In genomic region chr3:45119824-45120614, GRCh38 we compare ENCODE assay signal across 14 cellular contexts. TPM values are rescaled to one million over a fixed set of nuclear protein-coding genes. Genes with fewer than 3 reads are reported as not detected.
DNase-seq lines count a peak whose midpoint lies in the region; ATAC-seq and TF ChIP-seq lines count a peak whose summit lies in the region.
"Had no signal": no experiment of that assay in that cellular context is flagged by ENCODE, and none has a peak within 500 bp of the region (broad histone marks: within the 10 kb centered on the region; RNA-seq: fewer than 3 reads in every experiment).

No MANE protein-coding gene starts in this region.

- H3K27ac ChIP-seq in foreskin keratinocyte (no peak overlapping the region), stomach (peak overlapping the region; percentile 62 to 78 (median 76))

- H3K4me1 Mint-ChIP-seq in activated naive CD8-positive, alpha-beta T cell treated with anti-CD3 and anti-CD28 coated beads, Interleukin-2, amount 10 ng/mL, durations not matched to agents 7 days and 5 days: peaks cover 37% of the 10 kb centered on the region
- peaks cover 51% of the 10 kb centered on the region for H3K4me1 Mint-ChIP-seq in activated naive CD8-positive, alpha-beta T cell treated with anti-CD3 and anti-CD28 coated beads, Interleukin-2, amount 50 U/mL, for 24 hours
- peaks cover 23% of the 10 kb centered on the region for H3K4me1 Mint-ChIP-seq in activated naive CD4-positive, alpha-beta T cell treated with anti-CD3 and anti-CD28 coated beads for 36 hours (ENCODE audit: low read depth)

- TF ChIP-seq POLR2A in stomach (IDR thresholded peaks at IDR 0.05): no peak

- H3K36me3 ChIP-seq in stomach: peaks cover 0 to 3% (median 0%) of the 10 kb centered on the region in 4 donors
- H3K36me3 ChIP-seq: tibial nerve had no signal

- no peaks in the 10 kb centered on the region for H3K9me3 ChIP-seq in stomach
- H3K9me3 ChIP-seq: tibial nerve had no signal

- H3K36me3 Mint-ChIP-seq in activated naive CD8-positive, alpha-beta T cell treated with anti-CD3 and anti-CD28 coated beads, Interleukin-2, amount 10 ng/mL, durations not matched to agents 7 days and 5 days: peaks cover 8% of the 10 kb centered on the region
- no peaks in the 10 kb centered on the region for H3K36me3 Mint-ChIP-seq in activated naive CD8-positive, alpha-beta T cell treated with anti-CD3 and anti-CD28 coated beads, Interleukin-2, amount 50 U/mL, for 24 hours (ENCODE audit: low read depth)
- no peaks in the 10 kb centered on the region for H3K36me3 Mint-ChIP-seq in activated naive CD4-positive, alpha-beta T cell treated with anti-CD3 and anti-CD28 coated beads for 36 hours (ENCODE audit: low read depth)

- H3K27me3 ChIP-seq in foreskin keratinocyte (no peaks in the 10 kb centered on the region), stomach (no peaks in the 10 kb centered on the region)

- H3K4me1 ChIP-seq in foreskin keratinocyte (peaks cover 42% of the 10 kb centered on the region), stomach (peaks cover 23 to 58% (median 39%) of the 10 kb centered on the region in 4 donors)
- H3K4me1 ChIP-seq: tibial nerve had no signal

- TF ChIP-seq EP300 in stomach (IDR thresholded peaks at IDR 0.05): no peak

- WGBS in stomach, 5 donors: 28 to 49% (median 41%) methylated on average over 4 of the region's 4 CpGs

- no peak for TF ChIP-seq CTCF in foreskin keratinocyte (conservative IDR thresholded peaks at IDR 0.05)
- TF ChIP-seq CTCF in stomach (IDR thresholded peaks at IDR 0.05): no peak

- POLR2A ChIA-PET in activated naive CD8-positive, alpha-beta T cell treated with anti-CD3 and anti-CD28 coated beads, Interleukin-2, amount 10 ng/mL, durations not matched to agents 7 days and 5 days (lab: Charles Lee): interaction anchor here (0.5 kb wide), 1 partner anchor 540 kb away, joined by 4 read pairs; no protein-coding TSS in a partner anchor

- no peak overlapping the region for H3K4me3 Mint-ChIP-seq in activated naive CD8-positive, alpha-beta T cell treated with anti-CD3 and anti-CD28 coated beads, Interleukin-2, amount 10 ng/mL, durations not matched to agents 7 days and 5 days
- no peak overlapping the region for H3K4me3 Mint-ChIP-seq in activated naive CD8-positive, alpha-beta T cell treated with anti-CD3 and anti-CD28 coated beads, Interleukin-2, amount 50 U/mL, for 24 hours
- H3K4me3 Mint-ChIP-seq in activated naive CD4-positive, alpha-beta T cell treated with anti-CD3 and anti-CD28 coated beads for 36 hours: no peak overlapping the region
- H3K4me3 Mint-ChIP-seq: activated B cell treated with CpG ODN at 0.5 μM for 24 hours had no signal

- H3K9me3 Mint-ChIP-seq in activated naive CD8-positive, alpha-beta T cell treated with anti-CD3 and anti-CD28 coated beads, Interleukin-2, amount 10 ng/mL, durations not matched to agents 7 days and 5 days: no peaks in the 10 kb centered on the region
- H3K9me3 Mint-ChIP-seq in activated naive CD8-positive, alpha-beta T cell treated with anti-CD3 and anti-CD28 coated beads, Interleukin-2, amount 50 U/mL, for 24 hours: no peaks in the 10 kb centered on the region
- no peaks in the 10 kb centered on the region for H3K9me3 Mint-ChIP-seq in activated naive CD4-positive, alpha-beta T cell treated with anti-CD3 and anti-CD28 coated beads for 36 hours
- H3K9me3 Mint-ChIP-seq: activated B cell treated with CpG ODN at 0.5 μM for 24 hours had no signal

- H3K27me3 Mint-ChIP-seq in activated naive CD8-positive, alpha-beta T cell treated with anti-CD3 and anti-CD28 coated beads, Interleukin-2, amount 10 ng/mL, durations not matched to agents 7 days and 5 days: peaks cover 24% of the 10 kb centered on the region
- H3K27me3 Mint-ChIP-seq in activated naive CD8-positive, alpha-beta T cell treated with anti-CD3 and anti-CD28 coated beads, Interleukin-2, amount 50 U/mL, for 24 hours: peaks cover 18% of the 10 kb centered on the region
- no peaks in the 10 kb centered on the region for H3K27me3 Mint-ChIP-seq in activated naive CD4-positive, alpha-beta T cell treated with anti-CD3 and anti-CD28 coated beads for 36 hours (ENCODE audit: low read depth)

- CTCF ChIA-PET in activated naive CD4-positive, alpha-beta T cell treated with anti-CD3 and anti-CD28 coated beads for 36 hours (lab: Charles Lee): no interaction called here

- DNase-seq in activated naive CD8-positive, alpha-beta T cell treated with anti-CD3 and anti-CD28 coated beads, Interleukin-2, amount 10 ng/mL, durations not matched to agents 7 days and 5 days: no peak
- DNase-seq in activated naive CD8-positive, alpha-beta T cell treated with anti-CD3 and anti-CD28 coated beads, Interleukin-2, amount 50 U/mL, for 24 hours: no peak
- DNase-seq in RKO (ENCODE audit: low spot score) (peak; percentile 88), foreskin keratinocyte (peak in 1 of 2 donors; percentile 82), stomach (no peak), AG20443 (ENCODE audit: low spot score) (no peak)
- DNase-seq in activated naive CD4-positive, alpha-beta T cell treated with anti-CD3 and anti-CD28 coated beads for 36 hours: no peak
- DNase-seq: activated B cell treated with CpG ODN at 0.5 μM for 24 hours, DMS153, KG1, mesendoderm, NCI-H187 had no signal

- H3K4me3 ChIP-seq in stomach: no peak overlapping the region
- H3K4me3 ChIP-seq: tibial nerve had no signal

- peak overlapping the region; percentile 11 for H3K27ac Mint-ChIP-seq in activated naive CD8-positive, alpha-beta T cell treated with anti-CD3 and anti-CD28 coated beads, Interleukin-2, amount 10 ng/mL, durations not matched to agents 7 days and 5 days
- H3K27ac Mint-ChIP-seq in activated naive CD8-positive, alpha-beta T cell treated with anti-CD3 and anti-CD28 coated beads, Interleukin-2, amount 50 U/mL, for 24 hours: no peak overlapping the region
- H3K27ac Mint-ChIP-seq in activated naive CD4-positive, alpha-beta T cell treated with anti-CD3 and anti-CD28 coated beads for 36 hours: no peak overlapping the region
- H3K27ac Mint-ChIP-seq: activated B cell treated with CpG ODN at 0.5 μM for 24 hours had no signal

- ATAC-seq in activated naive CD8-positive, alpha-beta T cell treated with anti-CD3 and anti-CD28 coated beads, Interleukin-2, amount 10 ng/mL, durations not matched to agents 7 days and 5 days (ENCODE audit: low read depth): no peak
- ATAC-seq in activated naive CD8-positive, alpha-beta T cell treated with anti-CD3 and anti-CD28 coated beads, Interleukin-2, amount 50 U/mL, for 24 hours: no peak
- ATAC-seq in foreskin keratinocyte: peak; percentile 10
- no peak for ATAC-seq in HG02885 (IDR thresholded peaks at IDR 0.05; ENCODE audit: poor library complexity, unreplicated experiment)

- intact Hi-C loops in stomach (cut with DNase I; ENCODE audit: low total_unique reads): no loop called here
- intact Hi-C loops in activated naive CD4-positive, alpha-beta T cell treated with anti-CD3 and anti-CD28 coated beads for 36 hours (cut with micrococcal nuclease): no loop called here

RNA-seq across cellular contexts. Expression of gene CDCP1, which starts 26.2 kb away (rescaled TPM):
- total RNA-seq in activated naive CD8-positive, alpha-beta T cell treated with anti-CD3 and anti-CD28 coated beads, Interleukin-2, amount 10 ng/mL, durations not matched to agents 7 days and 5 days: 1 to 10 TPM; 7.1 to 8.7 TPM
- total RNA-seq in foreskin keratinocyte (147 and 163 TPM in 2 replicates), stomach (10 to 100 TPM in 2 of 5 donors, 1 to 10 TPM in 3; 4.1 to 24.5 (median 8.4) TPM)
- polyA plus RNA-seq in foreskin keratinocyte (61.3 and 62.2 TPM in 2 replicates), stomach (1 to 10 TPM; 4.1 to 9.9 (median 7.8) TPM)
- total RNA-seq in activated naive CD4-positive, alpha-beta T cell treated with anti-CD3 and anti-CD28 coated beads for 36 hours: under 1 TPM; 0.41 to 0.59 TPM
- total RNA-seq: activated B cell treated with CpG ODN at 0.5 μM for 24 hours had no signal
